In the genomic region with DNA sequence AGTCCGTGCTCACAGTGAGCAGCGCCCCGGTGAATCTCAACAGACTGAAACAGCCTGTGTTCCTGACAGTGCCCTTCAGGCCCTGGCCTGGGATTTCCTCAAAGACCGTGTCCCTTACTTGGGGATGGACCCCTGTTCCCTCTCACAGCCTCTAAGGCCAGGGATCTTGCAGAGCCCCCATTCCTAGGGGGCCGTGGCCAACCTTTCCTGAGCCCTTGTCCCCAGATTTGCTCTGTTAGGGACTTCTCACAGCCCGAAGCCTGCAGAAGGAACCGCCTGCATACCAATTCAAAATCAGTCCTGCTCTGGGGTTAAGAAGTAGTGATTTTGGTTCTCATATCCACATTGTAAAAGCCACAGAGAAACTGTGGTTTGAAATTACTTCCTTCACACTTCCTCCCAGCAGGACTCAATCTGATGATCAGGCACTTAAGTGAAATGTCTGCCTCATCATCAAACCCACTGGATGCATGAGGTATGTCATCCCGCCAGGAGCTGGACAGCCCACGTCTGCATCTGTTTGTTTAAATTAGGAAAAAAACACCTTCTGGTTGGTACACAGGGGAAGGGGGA, we compare ENCODE assay signal across 12 cellular contexts. TPM values are rescaled to one million over a fixed set of nuclear protein-coding genes. Genes with fewer than 3 reads are reported as not detected.
DNase-seq lines count a peak whose midpoint lies in the region; ATAC-seq and TF ChIP-seq lines count a peak whose summit lies in the region.
"Had no signal": no experiment of that assay in that cellular context is flagged by ENCODE, and none has a peak within 500 bp of the region (broad histone marks: within the 10 kb centered on the region; RNA-seq: fewer than 3 reads in every experiment).

No MANE protein-coding gene starts in this region.

- no peak overlapping the region for H3K4me3 Mint-ChIP-seq in activated CD8-positive, alpha-beta memory T cell treated with anti-CD3 and anti-CD28 coated beads, Interleukin-2, amount 10 ng/mL, durations not matched to agents 7 days and 5 days
- H3K4me3 Mint-ChIP-seq: activated naive CD4-positive, alpha-beta T cell treated with anti-CD3 and anti-CD28 coated beads, Interleukin-2, amount 50 U/mL, for 24 hours had no signal

- peak overlapping the region; percentile 70 for H3K4me2 ChIP-seq in smooth muscle cell

- no peaks in the 10 kb centered on the region for H3K79me2 ChIP-seq in smooth muscle cell (ENCODE audit: low read depth)

- H3K36me3 Mint-ChIP-seq in activated CD8-positive, alpha-beta memory T cell treated with anti-CD3 and anti-CD28 coated beads, Interleukin-2, amount 10 ng/mL, durations not matched to agents 7 days and 5 days = no peaks in the 10 kb centered on the region
- H3K36me3 Mint-ChIP-seq: activated naive CD4-positive, alpha-beta T cell treated with anti-CD3 and anti-CD28 coated beads, Interleukin-2, amount 50 U/mL, for 24 hours had no signal

- H3K36me3 ChIP-seq in smooth muscle cell (ENCODE audit: low read depth) = no peaks in the 10 kb centered on the region
- H3K36me3 ChIP-seq: neutrophil had no signal

- CTCF ChIA-PET in activated CD8-positive, alpha-beta memory T cell treated with anti-CD3 and anti-CD28 coated beads, Interleukin-2, amount 10 ng/mL, durations not matched to agents 7 days and 5 days (lab: Charles Lee) = no interaction called here

- 61% methylated on average over 9 of the region's 9 CpGs for WGBS in smooth muscle cell (ENCODE audit: low lambda C conversion rate)

- peak; percentile 16 for ATAC-seq in activated CD8-positive, alpha-beta memory T cell treated with anti-CD3 and anti-CD28 coated beads, Interleukin-2, amount 10 ng/mL, durations not matched to agents 7 days and 5 days
- ATAC-seq in HG03521 (IDR thresholded peaks at IDR 0.05; ENCODE audit: unreplicated experiment) (peak; percentile 55), GM21526 (IDR thresholded peaks at IDR 0.05; ENCODE audit: low FRiP score, unreplicated experiment) (no peak), HG03139 (IDR thresholded peaks at IDR 0.05; ENCODE audit: unreplicated experiment) (no peak), GM18873 (IDR thresholded peaks at IDR 0.05; ENCODE audit: low FRiP score, unreplicated experiment) (no peak)

- H3K4me3 ChIP-seq in astrocyte of the spinal cord (ENCODE audit: low read depth, low read length) (no peak overlapping the region), smooth muscle cell (no peak overlapping the region)

- H3K9me3 ChIP-seq in smooth muscle cell (replicated peaks; ENCODE audit: low read depth) = no peaks in the 10 kb centered on the region
- H3K9me3 ChIP-seq: neutrophil had no signal

- no peaks in the 10 kb centered on the region for H3K27me3 ChIP-seq in smooth muscle cell (ENCODE audit: low read depth)

- no peak overlapping the region for H2AFZ ChIP-seq in smooth muscle cell (ENCODE audit: low read depth)

- no peak for DNase-seq in activated CD8-positive, alpha-beta memory T cell treated with anti-CD3 and anti-CD28 coated beads, Interleukin-2, amount 10 ng/mL, durations not matched to agents 7 days and 5 days
- DNase-seq in activated CD8-positive, alpha-beta memory T cell treated with anti-CD3 and anti-CD28 coated beads for 24 hours = no peak
- peak; percentile 71 for DNase-seq in astrocyte of the spinal cord (ENCODE audit: low read depth, low spot score)
- DNase-seq in smooth muscle cell (lab: John Stamatoyannopoulos, UW; ENCODE audit: unreplicated experiment) = no peak
- DNase-seq: effector CD4-positive, alpha-beta T cell; WERI-Rb-1 had no signal

- peaks cover 12% of the 10 kb centered on the region for H3F3A ChIP-seq in smooth muscle cell (ENCODE audit: low read depth)

- H3K27me3 Mint-ChIP-seq in activated CD8-positive, alpha-beta memory T cell treated with anti-CD3 and anti-CD28 coated beads, Interleukin-2, amount 10 ng/mL, durations not matched to agents 7 days and 5 days = peaks cover 45% of the 10 kb centered on the region

- H3K9me3 Mint-ChIP-seq in activated CD8-positive, alpha-beta memory T cell treated with anti-CD3 and anti-CD28 coated beads, Interleukin-2, amount 10 ng/mL, durations not matched to agents 7 days and 5 days (ENCODE audit: low read depth) = no peaks in the 10 kb centered on the region
- H3K9me3 Mint-ChIP-seq: activated naive CD4-positive, alpha-beta T cell treated with anti-CD3 and anti-CD28 coated beads, Interleukin-2, amount 50 U/mL, for 24 hours had no signal

- H3K27ac ChIP-seq in smooth muscle cell (ENCODE audit: low read depth) = peak overlapping the region; percentile 82
- H3K27ac ChIP-seq: neutrophil, WERI-Rb-1 had no signal

- no peak overlapping the region for H3K9ac ChIP-seq in smooth muscle cell (ENCODE audit: low read depth)

- H3K27ac Mint-ChIP-seq in activated CD8-positive, alpha-beta memory T cell treated with anti-CD3 and anti-CD28 coated beads, Interleukin-2, amount 10 ng/mL, durations not matched to agents 7 days and 5 days = no peak overlapping the region
- H3K27ac Mint-ChIP-seq: activated naive CD4-positive, alpha-beta T cell treated with anti-CD3 and anti-CD28 coated beads, Interleukin-2, amount 50 U/mL, for 24 hours had no signal

- H3K4me1 Mint-ChIP-seq in activated CD8-positive, alpha-beta memory T cell treated with anti-CD3 and anti-CD28 coated beads, Interleukin-2, amount 10 ng/mL, durations not matched to agents 7 days and 5 days = peaks cover 10% of the 10 kb centered on the region
- H3K4me1 Mint-ChIP-seq: activated naive CD4-positive, alpha-beta T cell treated with anti-CD3 and anti-CD28 coated beads, Interleukin-2, amount 50 U/mL, for 24 hours had no signal

- in situ Hi-C loops in astrocyte of the spinal cord (cut with HindIII; ENCODE audit: low sequenced_read_pairs) = no loop called here

- TF ChIP-seq CTCF in astrocyte of the spinal cord (IDR thresholded peaks at IDR 0.05; ENCODE audit: low read depth, low read length) (no peak), smooth muscle cell (IDR thresholded peaks at IDR 0.05; ENCODE audit: borderline replicate concordance, insufficient read depth, poor library complexity, severe bottlenecking) (no peak)

- peaks cover 18% of the 10 kb centered on the region for H3K4me1 ChIP-seq in smooth muscle cell (ENCODE audit: low read depth)

- H4K20me1 ChIP-seq in smooth muscle cell (ENCODE audit: low read depth) = no peaks in the 10 kb centered on the region

RNA-seq across cellular contexts. Expression of a gene that starts 14.9 kb away (rescaled TPM):
- total RNA-seq in activated CD8-positive, alpha-beta memory T cell treated with anti-CD3 and anti-CD28 coated beads, Interleukin-2, amount 10 ng/mL, durations not matched to agents 7 days and 5 days = not detected
- total RNA-seq in smooth muscle cell = 0.99 and 1.5 TPM in 2 replicates
- 0.46 and 1.6 TPM in 2 replicates for polyA plus RNA-seq in smooth muscle cell

Comparison
In these comparisons a context has a peak if more than half of its experiments do, and no peak if none do; other contexts are left out.
1. ATAC-seq: peak in activated CD8-positive, alpha-beta memory T cell treated with anti-CD3 and anti-CD28 coated beads, Interleukin-2, amount 10 ng/mL, durations not matched to agents 7 days and 5 days (single experiment) and HG03521 (single experiment); none in GM21526 (single experiment), HG03139 (single experiment) and GM18873 (single experiment).